Comparison of ENCODE assay signal across 7 cellular contexts in genomic region chr2:113080134-113080533, GRCh38. TPM values are rescaled to one million over a fixed set of nuclear protein-coding genes. Genes with fewer than 3 reads are reported as not detected.
A peak's percentile ranks its signal among the peaks of the same experiment; 100 is the strongest.
DNase-seq lines count a peak whose midpoint lies in the region; ATAC-seq, FAIRE-seq and TF ChIP-seq lines count a peak whose summit lies in the region.

No MANE protein-coding gene starts in this region.

- WGBS in H1 (ENCODE audit: extremely low coverage in 1 of 2, insufficient coverage in 1 of 2, insufficient read length in 1 of 2, insufficient replicate concordance in 2 of 2, low coverage in 1 of 2, low lambda C conversion rate in 2 of 2, missing lambda C conversion rate in 1 of 2), 2 experiments, result 36% methylated on average over 9 of the region's 9 CpGs; no CpG with 5 or more reads in 1 of the 2 experiments

- H3K4me3 ChIP-seq in Loucy (ENCODE audit: low read length, poor library complexity, severe bottlenecking), result no peak overlapping the region
- H3K4me3 ChIP-seq in H1 (ENCODE audit: extremely low read depth in 1 of 4, insufficient read depth in 2 of 4, low read depth in 3 of 4, low read length in 4 of 4), result no peak overlapping the region

- H3K4me3 Mint-ChIP-seq in naive B cell, result peak overlapping the region in 1 of 8 donors; percentile 30

- H3K56ac ChIP-seq in H1 (replicated peaks; ENCODE audit: insufficient read length, low read depth, low read length), result no peak overlapping the region

- H3K9ac ChIP-seq in Loucy (ENCODE audit: low read depth, low read length, poor library complexity, severe bottlenecking) (no peak overlapping the region), H1 (replicated peaks in 1 of 4; ENCODE audit: extremely low read depth in 1 of 4, low read depth in 3 of 4, low read length in 3 of 4) (no peak overlapping the region)

- no peak overlapping the region for H3K27ac Mint-ChIP-seq in naive B cell

- H3K27me3 ChIP-seq in Loucy (ENCODE audit: insufficient read depth, low read length, poor library complexity, severe bottlenecking) (no peaks in the 10 kb centered on the region), H1 (replicated peaks in 1 of 4; ENCODE audit: control insufficient read depth in 3 of 4, extremely low read depth in 1 of 4, insufficient read depth in 3 of 4, low read length in 3 of 4) (no peaks in the 10 kb centered on the region; a peak in 1 of 7 replicates)

- no peak overlapping the region for H4K8ac ChIP-seq in H1 (ENCODE audit: extremely low read depth, insufficient read depth, low read length)

- no peak overlapping the region for H3K27ac ChIP-seq in H1 (ENCODE audit: low read depth, low read length)

- H3K4me1 ChIP-seq in Loucy (ENCODE audit: insufficient read depth, low read length, poor library complexity, severe bottlenecking) (no peaks in the 10 kb centered on the region), H1 (replicated peaks in 1 of 4; ENCODE audit: control insufficient read depth in 3 of 4, insufficient read depth in 4 of 4, low read length in 3 of 4) (peaks cover 0 to 2% (median 0%) of the 10 kb centered on the region in 4 experiments; a peak in 1 of 7 replicates)

- no peak overlapping the region for H4K5ac ChIP-seq in H1 (ENCODE audit: insufficient read length, low read depth, low read length)

- peaks cover 19 to 56% (median 46%) of the 10 kb centered on the region in 3 donors for H3K27me3 Mint-ChIP-seq in naive B cell

- no peak overlapping the region for H2BK12ac ChIP-seq in H1 (ENCODE audit: low read depth, low read length)

- no peak for TF ChIP-seq EP300 in H1 (IDR thresholded peaks at IDR 0.05; ENCODE audit: borderline replicate concordance in 1 of 2, low read depth in 2 of 2, low read length in 2 of 2)

- no peaks in the 10 kb centered on the region for H3K36me3 ChIP-seq in Loucy (ENCODE audit: insufficient read depth, low read length)
- no peaks in the 10 kb centered on the region for H3K36me3 ChIP-seq in H1 (ENCODE audit: control insufficient read depth in 2 of 4, insufficient read depth in 4 of 4, low read length in 3 of 4)

- FAIRE-seq in GM12892 (lab: Jason Lieb, UNC) (peak; percentile 30), H1 (lab: Jason Lieb, UNC) (peak; percentile 65)

- H2BK5ac ChIP-seq in H1 (ENCODE audit: low read depth, low read length), result no peak overlapping the region

- H3K79me1 ChIP-seq in H1 (ENCODE audit: low read depth, low read length), result no peaks in the 10 kb centered on the region

- no peak overlapping the region for H2BK120ac ChIP-seq in H1 (replicated peaks; ENCODE audit: low read depth, low read length)

- H3K9me2 ChIP-seq in Loucy (replicated peaks; ENCODE audit: low read depth, low read length), result no peaks in the 10 kb centered on the region

- no peak overlapping the region for H3K4ac ChIP-seq in H1 (replicated peaks; ENCODE audit: insufficient read length, low read depth, low read length)

- H3K79me2 ChIP-seq in Loucy (ENCODE audit: insufficient read depth, low read length) (no peaks in the 10 kb centered on the region), H1 (ENCODE audit: control insufficient read depth in 1 of 2, insufficient read depth in 2 of 2, low read length in 2 of 2) (no peaks in the 10 kb centered on the region)

- no peak overlapping the region for H3K14ac ChIP-seq in H1 (ENCODE audit: insufficient read length)

- no peak overlapping the region for H2AK5ac ChIP-seq in H1 (ENCODE audit: low read depth, low read length)

- H3K23ac ChIP-seq in H1 (ENCODE audit: insufficient read length), result no peak overlapping the region

- H2AFZ ChIP-seq in Loucy (ENCODE audit: low read length), result no peak overlapping the region
- no peak overlapping the region for H2AFZ ChIP-seq in H1 (ENCODE audit: low read length)

- peak; percentile 55 to 58 for ATAC-seq in naive B cell (ENCODE audit: low read depth in 2 of 2)
- no peak for ATAC-seq in GM21529 (IDR thresholded peaks at IDR 0.05; ENCODE audit: unreplicated experiment)

- H3F3A ChIP-seq in Loucy (ENCODE audit: low read depth), result no peaks in the 10 kb centered on the region

- H4K20me1 ChIP-seq in Loucy (ENCODE audit: insufficient read depth, low read length, poor library complexity, severe bottlenecking), result no peaks in the 10 kb centered on the region
- no peaks in the 10 kb centered on the region for H4K20me1 ChIP-seq in H1 (replicated peaks in 1 of 2; ENCODE audit: control insufficient read depth in 1 of 2, insufficient read depth in 2 of 2, low read length in 2 of 2)

- TF ChIP-seq CTCF in Loucy (conservative IDR thresholded peaks at IDR 0.05; ENCODE audit: low read length), result peak; percentile 89
- peak; percentile 86 to 88 (median 87) for TF ChIP-seq CTCF in H1 (IDR thresholded peaks at IDR 0.05; ENCODE audit: control extremely low read depth in 1 of 3, insufficient read depth in 1 of 3, low read depth in 1 of 3, low read length in 3 of 3)

- H2BK20ac ChIP-seq in H1 (ENCODE audit: low read length), result no peak overlapping the region

- POLR2A ChIA-PET in H1 (lab: Charles Lee; ENCODE audit: partially characterized antibody), result no interaction called here

- H3K4me2 ChIP-seq in Loucy (ENCODE audit: low read depth, low read length, poor library complexity, severe bottlenecking) (no peak overlapping the region), H1 (ENCODE audit: insufficient read depth in 1 of 2, low read depth in 2 of 2, low read length in 2 of 2) (no peak overlapping the region)

- no peaks in the 10 kb centered on the region for H3K9me3 Mint-ChIP-seq in naive B cell

- no peak overlapping the region for H3K18ac ChIP-seq in H1 (ENCODE audit: extremely low read depth, low read length)

- H2BK15ac ChIP-seq in H1 (ENCODE audit: low read length), result no peak overlapping the region

- TF ChIP-seq POLR2A in GM12892 (IDR thresholded peaks at IDR 0.05; ENCODE audit: low read depth, low read length) (no peak), H1 (IDR thresholded peaks at IDR 0.05; ENCODE audit: control extremely low read depth in 1 of 2, low read depth in 2 of 2, low read length in 2 of 2) (no peak)

- no peaks in the 10 kb centered on the region for H3K23me2 ChIP-seq in H1 (ENCODE audit: low read depth, low read length)

- DNase-seq in GM12892 (ENCODE audit: insufficient read length) (no peak), H1 (ENCODE audit: low read depth in 1 of 2, low spot score in 2 of 2) (peak; percentile 23 to 89), naive B cell (peak; percentile 22), NCI-H2107 (lab: John Stamatoyannopoulos, UW) (no peak)
- peak; percentile 50 to 52 for DNase-seq in activated CD4-positive, alpha-beta T cell treated with anti-CD3 and anti-CD28 coated beads for 24 hours (ENCODE audit: low read depth in 2 of 2)

- H3K36me3 Mint-ChIP-seq in naive B cell, result no peaks in the 10 kb centered on the region

- H3K9me3 ChIP-seq in Loucy (ENCODE audit: insufficient read depth, low read depth, low read length), result no peaks in the 10 kb centered on the region
- H3K9me3 ChIP-seq in H1 (ENCODE audit: insufficient read depth in 2 of 2, low read depth in 1 of 2, low read length in 1 of 2), result no peaks in the 10 kb centered on the region

- H4K91ac ChIP-seq in H1 (replicated peaks; ENCODE audit: insufficient read length, low read length), result no peak overlapping the region

- peak; percentile 81 to 85 for TF ChIP-seq RAD21 in H1 (IDR thresholded peaks at IDR 0.05 in 1 of 2, conservative IDR thresholded peaks at IDR 0.05 in 1 of 2; ENCODE audit: low read depth in 2 of 2, low read length in 2 of 2)

- CTCF ChIA-PET in H1 (lab: Charles Lee; ENCODE audit: partially characterized antibody), result interaction anchor here (0.6 to 11.0 kb wide), 50 partner anchors 8 to 639 kb away, joined by 3 to 159 read pairs (median 5); partner anchors contain the start of genes IL36B and PSD4

- peaks cover 0 to 5% (median 4%) of the 10 kb centered on the region in 3 donors for H3K4me1 Mint-ChIP-seq in naive B cell

RNA-seq across cellular contexts. Expression of gene IL1F10, which starts 12.4 kb away (rescaled TPM):
- not detected for polyA plus RNA-seq in GM12892 (2012; ENCODE audit: missing spikeins)
- total RNA-seq in H1 (2021; fragmentation: NEBNext Ultra II Directional; extraction: Animal tissue kit (Norgen Biotek cat#: 25700)), result not detected in 2 replicates
- polyA plus RNA-seq in H1 (2011; rRNA removed) (not detected in 2 replicates), naive B cell (ENCODE audit: low read depth in 6 of 6) (not detected)
- not detected for polyA plus RNA-seq in H1 (2011; cell fraction: cytosol; rRNA removed)
- polyA plus RNA-seq in H1 (2011; cell fraction: nucleus; rRNA removed), result not detected
- polyA plus RNA-seq in H1 (2012, experiment 1 of 2), result not detected in 4 replicates
- not detected for polyA plus RNA-seq in H1 (2012, experiment 2 of 2)
- polyA plus RNA-seq in H1 (2013, experiment 1 of 2), result not detected
- polyA plus RNA-seq in H1 (2013, experiment 2 of 2), result not detected
- not detected in 2 replicates for polyA minus RNA-seq in H1 (2011; rRNA and poly(A)+ RNA removed)
- not detected for polyA minus RNA-seq in H1 (2011; cell fraction: cytosol; rRNA and poly(A)+ RNA removed)
- polyA minus RNA-seq in H1 (2011; cell fraction: nucleus; rRNA and poly(A)+ RNA removed), result not detected

RNA-seq across cellular contexts. Expression of gene IL36RN, which starts 21.1 kb away (rescaled TPM):
- polyA plus RNA-seq in GM12892 (2012; ENCODE audit: missing spikeins), result not detected
- not detected in 2 replicates for total RNA-seq in H1 (2021; fragmentation: NEBNext Ultra II Directional; extraction: Animal tissue kit (Norgen Biotek cat#: 25700))
- polyA plus RNA-seq in H1 (2011; rRNA removed) (not detected in 2 replicates), naive B cell (ENCODE audit: low read depth in 6 of 6) (not detected)
- polyA plus RNA-seq in H1 (2011; cell fraction: cytosol; rRNA removed), result not detected
- polyA plus RNA-seq in H1 (2011; cell fraction: nucleus; rRNA removed), result not detected
- polyA plus RNA-seq in H1 (2012, experiment 1 of 2), result not detected in 4 replicates
- polyA plus RNA-seq in H1 (2012, experiment 2 of 2), result not detected
- not detected for polyA plus RNA-seq in H1 (2013, experiment 1 of 2)
- polyA plus RNA-seq in H1 (2013, experiment 2 of 2), result not detected
- polyA minus RNA-seq in H1 (2011; rRNA and poly(A)+ RNA removed), result not detected in 2 replicates
- polyA minus RNA-seq in H1 (2011; cell fraction: cytosol; rRNA and poly(A)+ RNA removed), result not detected
- not detected for polyA minus RNA-seq in H1 (2011; cell fraction: nucleus; rRNA and poly(A)+ RNA removed)

RNA-seq across cellular contexts. Expression of gene IL36B, which starts 27.5 kb away (rescaled TPM):
- polyA plus RNA-seq in GM12892 (2012; ENCODE audit: missing spikeins), result not detected
- not detected in 2 replicates for total RNA-seq in H1 (2021; fragmentation: NEBNext Ultra II Directional; extraction: Animal tissue kit (Norgen Biotek cat#: 25700))
- polyA plus RNA-seq in H1 (2011; rRNA removed), result not detected in 2 replicates
- polyA plus RNA-seq in H1 (2011; cell fraction: cytosol; rRNA removed), result not detected
- polyA plus RNA-seq in H1 (2011; cell fraction: nucleus; rRNA removed), result not detected
- not detected in 4 replicates for polyA plus RNA-seq in H1 (2012, experiment 1 of 2)
- polyA plus RNA-seq in H1 (2012, experiment 2 of 2), result not detected
- polyA plus RNA-seq in H1 (2013, experiment 1 of 2), result not detected
- polyA plus RNA-seq in H1 (2013, experiment 2 of 2), result not detected
- polyA minus RNA-seq in H1 (2011; rRNA and poly(A)+ RNA removed), result not detected in 2 replicates
- polyA minus RNA-seq in H1 (2011; cell fraction: cytosol; rRNA and poly(A)+ RNA removed), result not detected
- not detected for polyA minus RNA-seq in H1 (2011; cell fraction: nucleus; rRNA and poly(A)+ RNA removed)
- polyA plus RNA-seq in naive B cell (ENCODE audit: low read depth in 6 of 6), result not detected

RNA-seq across cellular contexts. Expression of gene IL1RN, which starts 47.3 kb away (rescaled TPM):
- not detected for polyA plus RNA-seq in GM12892 (2012; ENCODE audit: missing spikeins)
- total RNA-seq in H1 (2021; fragmentation: NEBNext Ultra II Directional; extraction: Animal tissue kit (Norgen Biotek cat#: 25700)), result not detected in 2 replicates
- not detected in 2 replicates for polyA plus RNA-seq in H1 (2011; rRNA removed)
- polyA plus RNA-seq in H1 (2011; cell fraction: cytosol; rRNA removed), result not detected
- polyA plus RNA-seq in H1 (2011; cell fraction: nucleus; rRNA removed), result not detected
- polyA plus RNA-seq in H1 (2012, experiment 1 of 2), result not detected in 4 replicates
- polyA plus RNA-seq in H1 (2012, experiment 2 of 2), result not detected
- polyA plus RNA-seq in H1 (2013, experiment 1 of 2), result not detected
- not detected for polyA plus RNA-seq in H1 (2013, experiment 2 of 2)
- polyA minus RNA-seq in H1 (2011; rRNA and poly(A)+ RNA removed), result not detected in 2 replicates
- not detected for polyA minus RNA-seq in H1 (2011; cell fraction: cytosol; rRNA and poly(A)+ RNA removed)
- polyA minus RNA-seq in H1 (2011; cell fraction: nucleus; rRNA and poly(A)+ RNA removed), result not detected
- under 1 TPM in 2 of 6 donors, not detected in 4; 0.14 to 0.29 TPM for polyA plus RNA-seq in naive B cell (ENCODE audit: low read depth in 6 of 6)

Comparison
In these comparisons a context has a peak if more than half of its experiments do, and no peak if none do; other contexts are left out.
1. DNase-seq: peak in activated CD4-positive, alpha-beta T cell treated with anti-CD3 and anti-CD28 coated beads for 24 hours (2 of 2), H1 (2 of 2) and naive B cell (single experiment); none in GM12892 (single experiment) and NCI-H2107 (single experiment).